ENCODE assay signal across 23 cellular contexts in the genomic region with DNA sequence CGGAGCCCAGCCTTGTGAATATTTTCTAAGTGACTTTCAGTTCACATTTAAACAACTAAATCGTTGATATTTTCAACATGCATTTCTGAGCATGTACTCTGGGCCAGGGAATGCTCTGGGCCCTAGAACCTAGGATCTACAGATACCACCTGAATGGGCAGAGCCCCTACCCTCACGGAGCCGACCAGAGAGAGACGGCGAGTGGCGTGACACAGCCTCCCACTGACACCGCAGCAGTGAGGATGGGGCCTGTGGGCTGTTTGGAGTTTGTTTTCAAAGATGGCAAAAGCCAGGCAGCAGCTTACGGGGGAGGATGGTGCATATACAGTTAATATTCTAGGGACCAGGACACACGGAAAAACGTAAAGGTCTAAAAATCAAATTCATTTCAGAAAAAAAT.
"Had no signal": no experiment of that assay in that cellular context is flagged by ENCODE, and none has a peak within 500 bp of the region (broad histone marks: within the 10 kb centered on the region; RNA-seq: fewer than 3 reads in every experiment).

No MANE protein-coding gene starts in this region.

- H3K4me1 Mint-ChIP-seq: neural crest cell had no signal

- H3K27me3 Mint-ChIP-seq: naive B cell had no signal

- H3K9me3 ChIP-seq: pancreas, psoas muscle, right lobe of liver, stomach, uterus had no signal

- H3K4me1 ChIP-seq: heart left ventricle, pancreas, psoas muscle, right lobe of liver, uterus had no signal

- DNase-seq: cortex of kidney; effector CD8-positive, alpha-beta T cell; heart left ventricle; hippocampal formation; left ventricle myocardium superior; mesenchymal stem cell; naive B cell; retina; stimulated activated CD4-positive, alpha-beta T cell treated with anti-CD3 and anti-CD28 coated beads, Interleukin-2, amount 100 ng/mL, for 24 hours; stimulated activated CD4-positive, alpha-beta T cell treated with anti-CD3 and anti-CD28 coated beads, Interleukin-4, amount 100 ng/mL, for 4 hours; stimulated activated naive CD4-positive, alpha-beta T cell; stomach; substantia nigra; trophoblast cell; uterus had no signal

- H3K27ac ChIP-seq: heart left ventricle, pancreas, psoas muscle, right lobe of liver, stomach, uterus had no signal

- H3K4me3 Mint-ChIP-seq: naive B cell, neural crest cell had no signal

- H3K36me3 ChIP-seq: uterus had no signal

- H3K27me3 ChIP-seq: dorsolateral prefrontal cortex, heart left ventricle, pancreas, right lobe of liver, stomach, uterus had no signal

- ATAC-seq: esophagus mucosa, left colon, left ventricle myocardium superior, psoas muscle, right lobe of liver had no signal

- H3K4me3 ChIP-seq: heart left ventricle, lung, pancreas, psoas muscle, right lobe of liver, stomach, uterus had no signal
